8 cellular contexts compared by ENCODE assay signal in genomic region chr17:21127508-21128077, GRCh38. TPM values are rescaled to one million over a fixed set of nuclear protein-coding genes. Genes with fewer than 3 reads are reported as not detected.
DNase-seq lines count a peak whose midpoint lies in the region; ATAC-seq and TF ChIP-seq lines count a peak whose summit lies in the region.

No MANE protein-coding gene starts in this region.

- ATAC-seq in HG03469 (IDR thresholded peaks at IDR 0.05; ENCODE audit: unreplicated experiment) (peak; percentile 0), GM19324 (IDR thresholded peaks at IDR 0.05; ENCODE audit: low FRiP score, unreplicated experiment) (no peak)

- WGBS in mesodermal cell (ENCODE audit: insufficient coverage in 2 of 2), 2 experiments: 25 to 40% methylated on average over 2 to 4 of the region's 9 CpGs

- peak overlapping the region; percentile 97 for H3K4me3 Mint-ChIP-seq in MCF 10A (ENCODE audit: unreplicated experiment)

- no peaks in the 10 kb centered on the region for H3K4me1 ChIP-seq in mesodermal cell (ENCODE audit: control insufficient read depth, insufficient read depth, low read length, poor library complexity, severe bottlenecking)

- intact Hi-C loops in MCF 10A (cut with micrococcal nuclease): loop anchor here (2.0 to 10.0 kb wide), 3 partner anchors 85 to 117 kb away; partner anchors contain the start of genes TMEM11 and USP22

- H3K27ac Mint-ChIP-seq in MCF 10A (ENCODE audit: low read depth, unreplicated experiment): peak overlapping the region; percentile 92

- H3K4me1 Mint-ChIP-seq in MCF 10A (ENCODE audit: insufficient read depth, unreplicated experiment): peaks cover 15% of the 10 kb centered on the region

- no peaks in the 10 kb centered on the region for H3K9me3 ChIP-seq in mesodermal cell (ENCODE audit: control insufficient read depth, low read length)

- H3K4me3 ChIP-seq in mesodermal cell (ENCODE audit: extremely low read depth, insufficient read depth, low read length, poor library complexity, severe bottlenecking): peak overlapping the region; percentile 80

- H3K9me3 Mint-ChIP-seq in MCF 10A (ENCODE audit: unreplicated experiment): no peaks in the 10 kb centered on the region

- CTCF ChIA-PET in MCF 10A (lab: Yijun Ruan, JAX): interaction anchor here (0.6 to 3.6 kb wide), 13 partner anchors 10 to 385 kb away, joined by 3 to 20 read pairs (median 4); partner anchors contain the start of genes TMEM11 and USP22

- H3K36me3 ChIP-seq in mesodermal cell (ENCODE audit: control insufficient read depth, insufficient read depth, low read length): no peaks in the 10 kb centered on the region

- BruUV-seq in MCF 10A (replicated peaks; lab: Mats Ljungman, UMichigan): no TSS peak

- H3K27ac ChIP-seq in 22Rv1: peak overlapping the region; percentile 88
- H3K27ac ChIP-seq in mesodermal cell (ENCODE audit: low read depth, low read length, severe bottlenecking): peak overlapping the region; percentile 73

- no peak for DNase-seq in MCF 10A (ENCODE audit: unreplicated experiment)
- no peak for DNase-seq in stimulated activated CD4-positive, alpha-beta T cell treated with anti-CD3 and anti-CD28 coated beads, Interleukin-4, amount 100 ng/mL, for 24 hours
- no peak for DNase-seq in NCI-H510A treated with DMSO at 0.1 percent for 48 hours (lab: John Stamatoyannopoulos, UW)
- no peak for DNase-seq in NCI-H1417 treated with DMSO at 0.1 percent for 48 hours (lab: John Stamatoyannopoulos, UW)

- TF ChIP-seq CTCF in 22Rv1 (IDR thresholded peaks at IDR 0.05): no peak
- no peak for TF ChIP-seq CTCF in MCF 10A (IDR thresholded peaks at IDR 0.05; ENCODE audit: unreplicated experiment)

- POLR2A ChIA-PET in MCF 10A (lab: Yijun Ruan, JAX): interaction anchor here (0.6 to 5.4 kb wide), 12 partner anchors 8 to 1114 kb away, joined by 3 to 45 read pairs (median 3); partner anchors contain the start of genes TMEM11 and USP22

- no peaks in the 10 kb centered on the region for H3K27me3 Mint-ChIP-seq in MCF 10A (ENCODE audit: insufficient read depth, unreplicated experiment)

- no peaks in the 10 kb centered on the region for H3K36me3 Mint-ChIP-seq in MCF 10A (ENCODE audit: insufficient read depth, unreplicated experiment)

RNA-seq across cellular contexts. Expression of gene DHRS7B, which starts 0.8 kb away (rescaled TPM):
- total RNA-seq in MCF 10A (2022): 18.0 and 21.6 TPM in 2 replicates
- 17.7 TPM for polyA plus RNA-seq in mesodermal cell (2013, experiment 1 of 2)
- 15.1 TPM for polyA plus RNA-seq in mesodermal cell (2013, experiment 2 of 2)
